Comparison of ENCODE assay signal across 11 cellular contexts in genomic region chr11:45815747-45816146, GRCh38. TPM values are rescaled to one million over a fixed set of nuclear protein-coding genes. Genes with fewer than 3 reads are reported as not detected.
DNase-seq lines count a peak whose midpoint lies in the region; ATAC-seq and TF ChIP-seq lines count a peak whose summit lies in the region.
"Had no signal": no experiment of that assay in that cellular context is flagged by ENCODE, and none has a peak within 500 bp of the region (broad histone marks: within the 10 kb centered on the region; RNA-seq: fewer than 3 reads in every experiment).

No MANE protein-coding gene starts in this region.

- peaks cover 10% of the 10 kb centered on the region for H3K4me1 ChIP-seq in GM23338 (ENCODE audit: insufficient read depth)
- H3K4me1 ChIP-seq in smooth muscle cell (ENCODE audit: low read depth), result no peaks in the 10 kb centered on the region

- no peaks in the 10 kb centered on the region for H3K9me3 Mint-ChIP-seq in GM23338
- H3K9me3 Mint-ChIP-seq: natural killer cell had no signal

- DNase-seq in 8988T, result peak; percentile 52
- DNase-seq in GM23338 (ENCODE audit: low spot score), result peak; percentile 62
- peak; percentile 24 for DNase-seq in RPMI7951 (ENCODE audit: low read depth)
- peak; percentile 24 for DNase-seq in fibroblast of the aortic adventitia (ENCODE audit: low read depth)
- DNase-seq in superior temporal gyrus (ENCODE audit: extremely low spot score), result no peak
- no peak for DNase-seq in foreskin melanocyte
- no peak for DNase-seq in smooth muscle cell (lab: John Stamatoyannopoulos, UW; ENCODE audit: unreplicated experiment)
- DNase-seq: activated T-cell treated with anti-CD3 and anti-CD28 coated beads for 4 hours, natural killer cell, NCI-H2081 had no signal

- H3K4me2 ChIP-seq in GM23338, result no peak overlapping the region; the same call in 1 of the 2 replicates
- no peak overlapping the region for H3K4me2 ChIP-seq in smooth muscle cell

- H3K27me3 ChIP-seq in GM23338 (ENCODE audit: insufficient read depth), result no peaks in the 10 kb centered on the region
- H3K27me3 ChIP-seq in smooth muscle cell (ENCODE audit: low read depth), result no peaks in the 10 kb centered on the region

- H2AFZ ChIP-seq in GM23338 (no peak overlapping the region), smooth muscle cell (ENCODE audit: low read depth) (no peak overlapping the region)

- H3K36me3 Mint-ChIP-seq in GM23338 (ENCODE audit: low read depth), result peaks cover 10% of the 10 kb centered on the region; the same call in 1 of the 3 replicates
- H3K36me3 Mint-ChIP-seq: natural killer cell had no signal

- no peaks in the 10 kb centered on the region for H3K9me2 ChIP-seq in GM23338 (ENCODE audit: insufficient read depth)

- no peaks in the 10 kb centered on the region for H3K79me2 ChIP-seq in GM23338 (replicated peaks; ENCODE audit: insufficient read depth)
- no peaks in the 10 kb centered on the region for H3K79me2 ChIP-seq in smooth muscle cell (ENCODE audit: low read depth)

- no peak overlapping the region for H3K4me3 Mint-ChIP-seq in GM23338
- H3K4me3 Mint-ChIP-seq: natural killer cell had no signal

- 81% methylated on average over 3 of the region's 3 CpGs for WGBS in smooth muscle cell (ENCODE audit: low lambda C conversion rate)

- H3K27ac ChIP-seq in GM23338 (ENCODE audit: low read depth) (no peak overlapping the region), smooth muscle cell (ENCODE audit: low read depth) (no peak overlapping the region)

- no peak overlapping the region for H3K9ac ChIP-seq in smooth muscle cell (ENCODE audit: low read depth)

- peaks cover 29% of the 10 kb centered on the region for H3K4me1 Mint-ChIP-seq in GM23338
- H3K4me1 Mint-ChIP-seq: natural killer cell had no signal

- H3K36me3 ChIP-seq in GM23338 (ENCODE audit: insufficient read depth), result no peaks in the 10 kb centered on the region
- no peaks in the 10 kb centered on the region for H3K36me3 ChIP-seq in smooth muscle cell (ENCODE audit: low read depth)

- peaks cover 11% of the 10 kb centered on the region for H3K27me3 Mint-ChIP-seq in GM23338 (ENCODE audit: insufficient read depth, low read depth, poor library complexity)

- H3K4me3 ChIP-seq in GM23338, result no peak overlapping the region
- H3K4me3 ChIP-seq in fibroblast of the aortic adventitia (ENCODE audit: low read depth, low read length), result no peak overlapping the region
- no peak overlapping the region for H3K4me3 ChIP-seq in smooth muscle cell

- no peaks in the 10 kb centered on the region for H3F3A ChIP-seq in GM23338 (replicated peaks; ENCODE audit: low read depth)
- no peaks in the 10 kb centered on the region for H3F3A ChIP-seq in smooth muscle cell (ENCODE audit: low read depth)

- H3K27ac Mint-ChIP-seq in GM23338, result no peak overlapping the region; the same call in 1 of the 2 replicates
- H3K27ac Mint-ChIP-seq: natural killer cell had no signal

- H3K9me3 ChIP-seq in smooth muscle cell (replicated peaks; ENCODE audit: low read depth), result no peaks in the 10 kb centered on the region

- H4K20me1 ChIP-seq in GM23338 (replicated peaks; ENCODE audit: insufficient read depth), result peaks cover 4% of the 10 kb centered on the region; the same call in 1 of the 2 replicates
- H4K20me1 ChIP-seq in smooth muscle cell (ENCODE audit: low read depth), result peaks cover 20% of the 10 kb centered on the region

- TF ChIP-seq CTCF in GM23338 (conservative IDR thresholded peaks at IDR 0.05; ENCODE audit: low read depth in 2 of 2) (peak; percentile 11 to 22; a peak in 2 of 4 replicates), fibroblast of the aortic adventitia (IDR thresholded peaks at IDR 0.05; ENCODE audit: insufficient read depth, low read length) (peak; percentile 14), smooth muscle cell (IDR thresholded peaks at IDR 0.05; ENCODE audit: borderline replicate concordance, insufficient read depth, poor library complexity, severe bottlenecking) (no peak)

- ATAC-seq in GM23338 (peak; percentile 72), HG03460 (IDR thresholded peaks at IDR 0.05; ENCODE audit: unreplicated experiment) (no peak)
- ATAC-seq: natural killer cell had no signal

TF ChIP-seq in GM23338, 12 proteins besides CTCF, POLR2A, EP300 and RAD21:
- TF ChIP-seq, protein P1, sequence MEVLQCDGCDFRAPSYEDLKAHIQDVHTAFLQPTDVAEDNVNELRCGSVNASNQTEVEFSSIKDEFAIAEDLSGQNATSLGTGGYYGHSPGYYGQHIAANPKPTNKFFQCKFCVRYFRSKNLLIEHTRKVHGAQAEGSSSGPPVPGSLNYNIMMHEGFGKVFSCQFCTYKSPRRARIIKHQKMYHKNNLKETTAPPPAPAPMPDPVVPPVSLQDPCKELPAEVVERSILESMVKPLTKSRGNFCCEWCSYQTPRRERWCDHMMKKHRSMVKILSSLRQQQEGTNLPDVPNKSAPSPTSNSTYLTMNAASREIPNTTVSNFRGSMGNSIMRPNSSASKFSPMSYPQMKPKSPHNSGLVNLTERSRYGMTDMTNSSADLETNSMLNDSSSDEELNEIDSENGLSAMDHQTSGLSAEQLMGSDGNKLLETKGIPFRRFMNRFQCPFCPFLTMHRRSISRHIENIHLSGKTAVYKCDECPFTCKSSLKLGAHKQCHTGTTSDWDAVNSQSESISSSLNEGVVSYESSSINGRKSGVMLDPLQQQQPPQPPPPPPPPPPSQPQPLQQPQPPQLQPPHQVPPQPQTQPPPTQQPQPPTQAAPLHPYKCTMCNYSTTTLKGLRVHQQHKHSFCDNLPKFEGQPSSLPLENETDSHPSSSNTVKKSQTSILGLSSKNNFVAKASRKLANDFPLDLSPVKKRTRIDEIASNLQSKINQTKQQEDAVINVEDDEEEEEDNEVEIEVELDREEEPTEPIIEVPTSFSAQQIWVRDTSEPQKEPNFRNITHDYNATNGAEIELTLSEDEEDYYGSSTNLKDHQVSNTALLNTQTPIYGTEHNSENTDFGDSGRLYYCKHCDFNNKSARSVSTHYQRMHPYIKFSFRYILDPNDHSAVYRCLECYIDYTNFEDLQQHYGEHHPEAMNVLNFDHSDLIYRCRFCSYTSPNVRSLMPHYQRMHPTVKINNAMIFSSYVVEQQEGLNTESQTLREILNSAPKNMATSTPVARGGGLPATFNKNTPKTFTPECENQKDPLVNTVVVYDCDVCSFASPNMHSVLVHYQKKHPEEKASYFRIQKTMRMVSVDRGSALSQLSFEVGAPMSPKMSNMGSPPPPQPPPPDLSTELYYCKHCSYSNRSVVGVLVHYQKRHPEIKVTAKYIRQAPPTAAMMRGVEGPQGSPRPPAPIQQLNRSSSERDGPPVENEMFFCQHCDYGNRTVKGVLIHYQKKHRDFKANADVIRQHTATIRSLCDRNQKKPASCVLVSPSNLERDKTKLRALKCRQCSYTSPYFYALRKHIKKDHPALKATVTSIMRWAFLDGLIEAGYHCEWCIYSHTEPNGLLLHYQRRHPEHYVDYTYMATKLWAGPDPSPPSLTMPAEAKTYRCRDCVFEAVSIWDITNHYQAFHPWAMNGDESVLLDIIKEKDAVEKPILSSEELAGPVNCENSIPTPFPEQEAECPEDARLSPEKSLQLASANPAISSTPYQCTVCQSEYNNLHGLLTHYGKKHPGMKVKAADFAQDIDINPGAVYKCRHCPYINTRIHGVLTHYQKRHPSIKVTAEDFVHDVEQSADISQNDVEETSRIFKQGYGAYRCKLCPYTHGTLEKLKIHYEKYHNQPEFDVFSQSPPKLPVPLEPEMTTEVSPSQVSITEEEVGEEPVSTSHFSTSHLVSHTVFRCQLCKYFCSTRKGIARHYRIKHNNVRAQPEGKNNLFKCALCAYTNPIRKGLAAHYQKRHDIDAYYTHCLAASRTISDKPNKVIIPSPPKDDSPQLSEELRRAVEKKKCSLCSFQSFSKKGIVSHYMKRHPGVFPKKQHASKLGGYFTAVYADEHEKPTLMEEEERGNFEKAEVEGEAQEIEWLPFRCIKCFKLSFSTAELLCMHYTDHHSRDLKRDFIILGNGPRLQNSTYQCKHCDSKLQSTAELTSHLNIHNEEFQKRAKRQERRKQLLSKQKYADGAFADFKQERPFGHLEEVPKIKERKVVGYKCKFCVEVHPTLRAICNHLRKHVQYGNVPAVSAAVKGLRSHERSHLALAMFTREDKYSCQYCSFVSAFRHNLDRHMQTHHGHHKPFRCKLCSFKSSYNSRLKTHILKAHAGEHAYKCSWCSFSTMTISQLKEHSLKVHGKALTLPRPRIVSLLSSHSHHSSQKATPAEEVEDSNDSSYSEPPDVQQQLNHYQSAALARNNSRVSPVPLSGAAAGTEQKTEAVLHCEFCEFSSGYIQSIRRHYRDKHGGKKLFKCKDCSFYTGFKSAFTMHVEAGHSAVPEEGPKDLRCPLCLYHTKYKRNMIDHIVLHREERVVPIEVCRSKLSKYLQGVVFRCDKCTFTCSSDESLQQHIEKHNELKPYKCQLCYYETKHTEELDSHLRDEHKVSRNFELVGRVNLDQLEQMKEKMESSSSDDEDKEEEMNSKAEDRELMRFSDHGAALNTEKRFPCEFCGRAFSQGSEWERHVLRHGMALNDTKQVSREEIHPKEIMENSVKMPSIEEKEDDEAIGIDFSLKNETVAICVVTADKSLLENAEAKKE (CRISPR knock-in tag; IDR thresholded peaks at IDR 0.05), result peak; percentile 75; the same call in 1 of the 2 replicates
- no peak for TF ChIP-seq JUNB (IDR thresholded peaks at IDR 0.05; ENCODE audit: unreplicated experiment)

RNA-seq across cellular contexts. Expression of gene SLC35C1, which starts 10.8 kb away (rescaled TPM):
- total RNA-seq in GM23338 (2014; rRNA removed; shearing (Covaris generic)), result 6.9 and 11.0 TPM in 2 replicates
- polyA plus RNA-seq in GM23338 (2016; fragmentation: Nextera tagmentation; extraction: Ambion mirVana), result 6.8 and 7.7 TPM in 2 replicates
- total RNA-seq in RPMI7951 (2014; rRNA removed; shearing (Covaris generic)), result 4.8 and 5.2 TPM in 2 replicates
- total RNA-seq in fibroblast of the aortic adventitia (ENCODE audit: low replicate concordance), result 2.7 and 6.2 TPM in 2 replicates
- total RNA-seq in smooth muscle cell, result 5.6 and 8.9 TPM in 2 replicates
- 25.7 and 32.7 TPM in 2 replicates for polyA plus RNA-seq in smooth muscle cell

RNA-seq across cellular contexts. Expression of gene CRY2, which starts 31.5 kb away (rescaled TPM):
- 14.6 and 15.4 TPM in 2 replicates for total RNA-seq in GM23338 (2014; rRNA removed; shearing (Covaris generic))
- polyA plus RNA-seq in GM23338 (2016; fragmentation: Nextera tagmentation; extraction: Ambion mirVana) (5.6 and 9.5 TPM in 2 replicates), smooth muscle cell (23.3 and 30.3 TPM in 2 replicates)
- total RNA-seq in RPMI7951 (2014; rRNA removed; shearing (Covaris generic)), result 5.0 and 6.4 TPM in 2 replicates
- total RNA-seq in fibroblast of the aortic adventitia (ENCODE audit: low replicate concordance) (12.6 and 19.6 TPM in 2 replicates), smooth muscle cell (26.1 and 27.7 TPM in 2 replicates)

Comparison
In these comparisons a context has a peak if more than half of its experiments do, and no peak if none do; other contexts are left out.
1. DNase-seq: peak in 8988T (single experiment), GM23338 (single experiment), RPMI7951 (single experiment) and fibroblast of the aortic adventitia (single experiment); none in superior temporal gyrus (single experiment), foreskin melanocyte (single experiment) and smooth muscle cell (single experiment).